8 cellular contexts compared by ENCODE assay signal in genomic region chr9:92634712-92635605, GRCh38. TPM values are rescaled to one million over a fixed set of nuclear protein-coding genes. Genes with fewer than 3 reads are reported as not detected.
DNase-seq lines count a peak whose midpoint lies in the region; ATAC-seq and TF ChIP-seq lines count a peak whose summit lies in the region.

No MANE protein-coding gene starts in this region.

- DNase-seq in ELF-1 (ENCODE audit: low read depth, low spot score) (peak; percentile 91), HL-60 (ENCODE audit: low read depth in 1 of 2, low spot score in 1 of 2) (peak; percentile 29 to 70), RPMI8226 (peak; percentile 66), foreskin keratinocyte (peak; percentile 14 to 31), testis (peak; percentile 89)
- peak; percentile 55 for DNase-seq in activated T-helper 2 cell treated with anti-CD3 and anti-CD28 coated beads, Interferon-gamma antibody, Interleukin-2, Interleukin-4, amounts not matched to agents 10 μg/mL and 5 μg/mL and 100 μg/mL, durations not matched to agents 14 hours and 24 hours and 36 hours (ENCODE audit: low spot score)

- no peak overlapping the region for H3K4me3 Mint-ChIP-seq in activated T-helper 2 cell treated with anti-CD3 and anti-CD28 coated beads, Interferon-gamma antibody, Interleukin-2, Interleukin-4, amounts not matched to agents 10 μg/mL and 5 μg/mL and 100 μg/mL, durations not matched to agents 14 hours and 24 hours and 36 hours (ENCODE audit: low read depth)

- intact Hi-C loops in activated T-helper 2 cell treated with anti-CD3 and anti-CD28 coated beads, Interferon-gamma antibody, Interleukin-2, Interleukin-4, amounts not matched to agents 10 μg/mL and 5 μg/mL and 100 μg/mL, durations not matched to agents 14 hours and 24 hours and 36 hours (cut with micrococcal nuclease): loop anchor here (5.0 to 10.0 kb wide), 4 partner anchors 32 to 498 kb away; partner anchors contain the start of genes CENPP and NOL8
- intact Hi-C loops in testis (cut with DNase I; ENCODE audit: low total_unique reads): no loop called here

- H3K27ac ChIP-seq in HL-60 (replicated peaks) (no peak overlapping the region), foreskin keratinocyte (no peak overlapping the region), neutrophil (no peak overlapping the region), testis (peak overlapping the region in 1 of 2 donors; percentile 26)

- no peaks in the 10 kb centered on the region for H3K27me3 ChIP-seq in HL-60 (ENCODE audit: insufficient read depth, poor library complexity, severe bottlenecking)
- no peaks in the 10 kb centered on the region for H3K27me3 ChIP-seq in foreskin keratinocyte
- no peaks in the 10 kb centered on the region for H3K27me3 ChIP-seq in neutrophil
- no peaks in the 10 kb centered on the region for H3K27me3 ChIP-seq in testis

- ATAC-seq in foreskin keratinocyte (peak; percentile 82), HG02852 (IDR thresholded peaks at IDR 0.05; ENCODE audit: unreplicated experiment) (no peak)

- TF ChIP-seq CTCF in HL-60 (IDR thresholded peaks at IDR 0.05; ENCODE audit: insufficient read depth, low read length) (peak; percentile 93), foreskin keratinocyte (conservative IDR thresholded peaks at IDR 0.05) (peak; percentile 92), neutrophil (IDR thresholded peaks at IDR 0.05) (peak; percentile 56), testis (IDR thresholded peaks at IDR 0.05) (peak; percentile 89 to 94 (median 92))

- 66 to 76% methylated on average over 17 to 35 of the region's 35 CpGs for WGBS in testis, 2 donors

- no peaks in the 10 kb centered on the region for H3K9me3 Mint-ChIP-seq in activated T-helper 2 cell treated with anti-CD3 and anti-CD28 coated beads, Interferon-gamma antibody, Interleukin-2, Interleukin-4, amounts not matched to agents 10 μg/mL and 5 μg/mL and 100 μg/mL, durations not matched to agents 14 hours and 24 hours and 36 hours

- no peak for TF ChIP-seq POLR2A in testis (IDR thresholded peaks at IDR 0.05)

- H3K36me3 Mint-ChIP-seq in activated T-helper 2 cell treated with anti-CD3 and anti-CD28 coated beads, Interferon-gamma antibody, Interleukin-2, Interleukin-4, amounts not matched to agents 10 μg/mL and 5 μg/mL and 100 μg/mL, durations not matched to agents 14 hours and 24 hours and 36 hours (ENCODE audit: low read depth): peaks cover 74% of the 10 kb centered on the region

- H3K4me1 Mint-ChIP-seq in activated T-helper 2 cell treated with anti-CD3 and anti-CD28 coated beads, Interferon-gamma antibody, Interleukin-2, Interleukin-4, amounts not matched to agents 10 μg/mL and 5 μg/mL and 100 μg/mL, durations not matched to agents 14 hours and 24 hours and 36 hours (ENCODE audit: low read depth): peaks cover 15% of the 10 kb centered on the region

- H3K4me1 ChIP-seq in foreskin keratinocyte (no peaks in the 10 kb centered on the region), neutrophil (ENCODE audit: control insufficient read depth in 1 of 2, insufficient read depth in 1 of 2, low read depth in 1 of 2, low read length in 1 of 2) (no peaks in the 10 kb centered on the region), testis (peaks cover 8% of the 10 kb centered on the region)

- H3K27ac Mint-ChIP-seq in activated T-helper 2 cell treated with anti-CD3 and anti-CD28 coated beads, Interferon-gamma antibody, Interleukin-2, Interleukin-4, amounts not matched to agents 10 μg/mL and 5 μg/mL and 100 μg/mL, durations not matched to agents 14 hours and 24 hours and 36 hours: no peak overlapping the region

- H3K36me3 ChIP-seq in neutrophil: peaks cover 88% of the 10 kb centered on the region
- H3K36me3 ChIP-seq in testis (ENCODE audit: low read depth, missing control alignments): no peaks in the 10 kb centered on the region

- H3K4me3 ChIP-seq in HL-60 (replicated peaks; ENCODE audit: insufficient read depth, low read length): no peak overlapping the region
- no peak overlapping the region for H3K4me3 ChIP-seq in neutrophil (ENCODE audit: low read depth in 1 of 2, low read length in 1 of 2)
- H3K4me3 ChIP-seq in testis: no peak overlapping the region

- H3K9me3 ChIP-seq in neutrophil: no peaks in the 10 kb centered on the region
- H3K9me3 ChIP-seq in testis: no peaks in the 10 kb centered on the region

- H3K27me3 Mint-ChIP-seq in activated T-helper 2 cell treated with anti-CD3 and anti-CD28 coated beads, Interferon-gamma antibody, Interleukin-2, Interleukin-4, amounts not matched to agents 10 μg/mL and 5 μg/mL and 100 μg/mL, durations not matched to agents 14 hours and 24 hours and 36 hours (ENCODE audit: low read depth): no peaks in the 10 kb centered on the region

RNA-seq across cellular contexts. Expression of gene IPPK, which starts 35.0 kb away (rescaled TPM):
- total RNA-seq in activated T-helper 2 cell treated with anti-CD3 and anti-CD28 coated beads, Interferon-gamma antibody, Interleukin-2, Interleukin-4, amounts not matched to agents 10 μg/mL and 5 μg/mL and 100 μg/mL, durations not matched to agents 14 hours and 24 hours and 36 hours: 11.5 and 14.8 TPM in 2 replicates
- 16.7 and 17.1 TPM in 2 replicates for total RNA-seq in foreskin keratinocyte
- polyA plus RNA-seq in foreskin keratinocyte: 10.4 and 12.9 TPM in 2 replicates
- total RNA-seq in testis: 10 to 100 TPM; 21.0 to 25.0 TPM
- 21.9 TPM for polyA plus RNA-seq in testis (ENCODE audit: insufficient read depth, low read depth, low replicate concordance)

Comparison
In these comparisons a context has a peak if more than half of its experiments do, and no peak if none do; other contexts are left out.
1. DNase-seq: peak in every context shown above with its lines; median percentile 91 in ELF-1; 89 in testis; 66 in RPMI8226; 55 in activated T-helper 2 cell treated with anti-CD3 and anti-CD28 coated beads, Interferon-gamma antibody, Interleukin-2, Interleukin-4, amounts not matched to agents 10 μg/mL and 5 μg/mL and 100 μg/mL, durations not matched to agents 14 hours and 24 hours and 36 hours; 50 in HL-60; 22 in foreskin keratinocyte.